ENCODE assay signal across 1 cellular context in genomic region chr9:120872775-120873502, GRCh38.
TF ChIP-seq lines count a peak whose summit lies in the region.

No MANE protein-coding gene starts in this region.

TF ChIP-seq in HCT116, 20 proteins besides CTCF, POLR2A, EP300 and RAD21 (continued from another document):
- TF ChIP-seq REST (IDR thresholded peaks at IDR 0.05; ENCODE audit: low read depth) (no peak), ATF3 (IDR thresholded peaks at IDR 0.05) (no peak), ELF1 (IDR thresholded peaks at IDR 0.05; ENCODE audit: borderline replicate concordance, low read depth) (no peak), POLR2AphosphoS5 (IDR thresholded peaks at IDR 0.05; ENCODE audit: low read depth, low read length) (no peak)
